8 cellular contexts compared by ENCODE assay signal in genomic region chr21:36699026-36699545, GRCh38. TPM values are rescaled to one million over a fixed set of nuclear protein-coding genes. Genes with fewer than 3 reads are reported as not detected.
DNase-seq lines count a peak whose midpoint lies in the region; ATAC-seq, FAIRE-seq and TF ChIP-seq lines count a peak whose summit lies in the region.

TSS of gene SIM2 (plus strand) at chr21:36699115. CDS start at chr21:36699747, 632 bp downstream.

- 0% methylated on average over 7 of the region's 64 CpGs for WGBS in A549 (ENCODE audit: missing lambda C conversion rate)

- H3K36me3 ChIP-seq in WERI-Rb-1 (no peaks in the 10 kb centered on the region), tibial artery (no peaks in the 10 kb centered on the region)

- H3K4me3 ChIP-seq in A549: peak within 1 kb of the TSS; percentile 61
- H3K4me3 ChIP-seq in WERI-Rb-1 (ENCODE audit: low read depth, low read length): peak within 1 kb of the TSS; percentile 49
- peak within 1 kb of the TSS; percentile 44 for H3K4me3 ChIP-seq in iPS-18c (ENCODE audit: insufficient read depth, low read depth, low read length)
- peak within 1 kb of the TSS; percentile 36 to 41 for H3K4me3 ChIP-seq in tibial artery

- H3K4me1 ChIP-seq in A549 (peaks cover 24% of the 10 kb centered on the region; the same call in 1 of the 3 replicates), tibial artery (peaks cover 0 to 56% (median 46%) of the 10 kb centered on the region in 4 donors)

- CTCF ChIA-PET in A549 (lab: Yijun Ruan, JAX): interaction anchor here (0.6 to 1.2 kb wide), 3 partner anchors 73 to 226 kb away, joined by 3 read pairs; no protein-coding TSS in a partner anchor

- H3K27ac ChIP-seq in A549 (peak within 1 kb of the TSS; percentile 73 to 96), WERI-Rb-1 (no peak within 1 kb of the TSS), tibial artery (no peak within 1 kb of the TSS)

- no peak for TF ChIP-seq CTCF in A549 (IDR thresholded peaks at IDR 0.05)
- TF ChIP-seq CTCF in WERI-Rb-1 (IDR thresholded peaks at IDR 0.05; ENCODE audit: low read depth, low read length): no peak
- no peak for TF ChIP-seq CTCF in tibial artery (IDR thresholded peaks at IDR 0.05)

- TF ChIP-seq POLR2A in A549 (IDR thresholded peaks at IDR 0.05; ENCODE audit: low read length): peak; percentile 77

- peak within 1 kb of the TSS; percentile 70 for H3K4me2 ChIP-seq in A549

- FAIRE-seq in A549 (lab: Jason Lieb, UNC): no peak

- TF ChIP-seq EP300 in A549 (IDR thresholded peaks at IDR 0.05): no peak

- POLR2A ChIA-PET in A549 (lab: Yijun Ruan, JAX): no interaction called here

- TF ChIP-seq RAD21 in A549 (conservative IDR thresholded peaks at IDR 0.05 in 1 of 2, IDR thresholded peaks at IDR 0.05 in 1 of 2): no peak

- H3K27me3 ChIP-seq in WERI-Rb-1 (ENCODE audit: insufficient read depth, low read depth, severe bottlenecking): peaks cover 98% of the 10 kb centered on the region
- peaks cover 3 to 100% of the 10 kb centered on the region in 2 donors for H3K27me3 ChIP-seq in tibial artery

- no peaks in the 10 kb centered on the region for H3K9me3 ChIP-seq in A549
- H3K9me3 ChIP-seq in WERI-Rb-1 (ENCODE audit: severe bottlenecking): peaks cover 12% of the 10 kb centered on the region
- peaks cover 5% of the 10 kb centered on the region for H3K9me3 ChIP-seq in iPS-18c (ENCODE audit: control insufficient read depth, insufficient read depth, low read length)
- no peaks in the 10 kb centered on the region for H3K9me3 ChIP-seq in tibial artery

- intact Hi-C loops in tibial artery (cut with DNase I; ENCODE audit: low total_unique reads): no loop called here

- peak; percentile 84 for ATAC-seq in A549
- ATAC-seq in GM21367 (IDR thresholded peaks at IDR 0.05; ENCODE audit: unreplicated experiment): no peak

- DNase-seq in A549 (ENCODE audit: low read depth in 1 of 2, low spot score in 1 of 2) (peak in 1 of 2 experiments; percentile 75), HCEC 1CT (peak; percentile 17), WERI-Rb-1 (peak; percentile 58), tibial artery (no peak), MV-4-11 (lab: John Stamatoyannopoulos, UW) (no peak), nucleus accumbens (lab: John Stamatoyannopoulos, UW) (no peak)

TF ChIP-seq in A549, 52 proteins besides CTCF, POLR2A, EP300 and RAD21:
- TF ChIP-seq MAX (IDR thresholded peaks at IDR 0.05) (peak; percentile 71; the same call in 1 of the 2 replicates), HDAC2 (IDR thresholded peaks at IDR 0.05) (no peak), BHLHE40 (IDR thresholded peaks at IDR 0.05; ENCODE audit: low read depth, low read length) (no peak), JUNB (IDR thresholded peaks at IDR 0.05) (no peak), PHF8 (IDR thresholded peaks at IDR 0.05; ENCODE audit: borderline replicate concordance, low read depth) (peak; percentile 39; the same call in 1 of the 2 replicates), BCL3 (IDR thresholded peaks at IDR 0.05) (0 out of 3 replicates have a peak, but pooled peaks have one; percentile 15), SMC3 (IDR thresholded peaks at IDR 0.05) (0 out of 3 replicates have a peak, but pooled peaks have one; percentile 4), KDM5A (IDR thresholded peaks at IDR 0.05) (no peak), E2F6 (IDR thresholded peaks at IDR 0.05; ENCODE audit: borderline replicate concordance, low read depth) (0 out of 2 replicates have a peak, but pooled peaks have one; percentile 29)

RNA-seq across cellular contexts. Expression of gene SIM2, which starts in this region (rescaled TPM):
- polyA plus RNA-seq in A549 (2011; rRNA removed) (12.6 and 12.9 TPM in 2 replicates), A549 (2017; fragmentation: RNase III; extraction: RNeasy Plus Mini Kit Qiagen cat#74134 plus additional on column Dnase treatment) (11.2 to 13.4 TPM (median 12.1 TPM) in 3 replicates)
- polyA plus RNA-seq in A549 (2012; cell fraction: cytosol; rRNA removed): 27.2 and 30.9 TPM in 2 replicates
- polyA plus RNA-seq in A549 (2012; cell fraction: nucleus; rRNA removed): 49.2 and 57.7 TPM in 2 replicates
- 20.3 and 22.0 TPM in 2 replicates for polyA minus RNA-seq in A549 (2011; rRNA and poly(A)+ RNA removed)

Comparison
In these comparisons a context has a peak if more than half of its experiments do, and no peak if none do; other contexts are left out.
1. DNase-seq: peak in HCEC 1CT (single experiment) and WERI-Rb-1 (single experiment); none in tibial artery (0 of 2), MV-4-11 (single experiment) and nucleus accumbens (0 of 56).
2. H3K27ac ChIP-seq: peak in A549 (2 of 2); none in WERI-Rb-1 (single experiment) and tibial artery (0 of 2).
3. Peak in every context shown above with its lines, with median percentiles within 50 percentile points of each other: H3K4me3 ChIP-seq.